ENCODE assay signal across 12 cellular contexts in the genomic region with DNA sequence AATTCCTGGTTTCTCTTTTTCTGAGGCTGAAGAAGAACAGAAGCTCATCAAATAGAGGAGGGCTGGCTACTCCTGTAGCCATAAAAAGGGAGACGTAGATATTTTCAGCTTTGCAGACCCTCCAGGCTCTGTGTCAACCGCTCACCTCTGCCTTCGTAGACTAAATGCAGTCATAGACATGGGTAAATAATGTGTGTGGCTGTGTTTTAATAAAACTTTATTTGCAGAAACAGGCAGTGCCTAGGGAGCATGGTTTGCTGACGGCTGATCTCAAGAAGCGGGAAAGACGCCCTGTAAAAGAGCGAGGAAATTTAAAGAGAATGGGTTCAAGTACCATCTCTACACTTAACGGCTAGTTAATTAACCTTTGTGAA.
A peak's percentile ranks its signal among the peaks of the same experiment; 100 is the strongest.
DNase-seq lines count a peak whose midpoint lies in the region; ATAC-seq, FAIRE-seq and TF ChIP-seq lines count a peak whose summit lies in the region.
"Had no signal": no experiment of that assay in that cellular context is flagged by ENCODE, and none has a peak within 500 bp of the region (broad histone marks: within the 10 kb centered on the region; RNA-seq: fewer than 3 reads in every experiment).

No MANE protein-coding gene starts in this region.

- WGBS in HepG2 (ENCODE audit: low lambda C conversion rate) = 82% methylated on average over 8 of the region's 8 CpGs
- 95% methylated on average over 8 of the region's 8 CpGs for WGBS in right lobe of liver (ENCODE audit: insufficient coverage, low coverage, low lambda C conversion rate, missing lambda C conversion rate)
- WGBS in endodermal cell (ENCODE audit: insufficient coverage in 1 of 2, insufficient read length in 1 of 2), 2 experiments = 92 to 100% methylated on average over 8 of the region's 8 CpGs

- H3K9me3 Mint-ChIP-seq in WTC11 (no peaks in the 10 kb centered on the region), endodermal cell (no peaks in the 10 kb centered on the region)
- H3K9me3 Mint-ChIP-seq: dendritic cell treated with granulocyte-macrophage colony-stimulating factor and Interleukin-4, amounts not matched to agents 40 ng/mL and 50 ng/mL, for 4 days had no signal

- no TSS peak for BruUV-seq in HepG2 (replicated peaks; lab: Mats Ljungman, UMichigan)

- POLR2A ChIA-PET in HepG2 (lab: Yijun Ruan, JAX) (interaction anchor here (1.0 to 1.3 kb wide), 3 partner anchors 17 to 19 kb away, joined by 3 to 5 read pairs (median 4); no protein-coding TSS in a partner anchor), WTC11 (lab: Charles Lee) (no interaction called here)

- no peaks in the 10 kb centered on the region for H3K9me3 ChIP-seq in HepG2 (ENCODE audit: low read length)
- H3K9me3 ChIP-seq in right lobe of liver = no peaks in the 10 kb centered on the region
- no peaks in the 10 kb centered on the region for H3K9me3 ChIP-seq in keratinocyte (ENCODE audit: control insufficient read depth, low read depth, low read length)
- H3K9me3 ChIP-seq in vagina = no peaks in the 10 kb centered on the region
- H3K9me3 ChIP-seq in endodermal cell (ENCODE audit: control insufficient read depth, low read length) = no peaks in the 10 kb centered on the region
- H3K9me3 ChIP-seq: gastroesophageal sphincter had no signal

- H2AFZ ChIP-seq in HepG2 (ENCODE audit: low read length) (peak overlapping the region; percentile 93), keratinocyte (ENCODE audit: control insufficient read depth, low read length) (peak overlapping the region; percentile 89)

- no peak overlapping the region for H3K4me3 ChIP-seq in HepG2 (replicated peaks in 1 of 3; ENCODE audit: insufficient read depth in 1 of 3, low read depth in 2 of 3, low read length in 3 of 3)
- H3K4me3 ChIP-seq in right lobe of liver = no peak overlapping the region
- no peak overlapping the region for H3K4me3 ChIP-seq in keratinocyte (ENCODE audit: control insufficient read depth in 2 of 3, extremely low read depth in 1 of 3, insufficient read depth in 2 of 3, low read depth in 1 of 3, low read length in 3 of 3)
- no peak overlapping the region for H3K4me3 ChIP-seq in vagina
- no peak overlapping the region for H3K4me3 ChIP-seq in endodermal cell (ENCODE audit: low read length)
- H3K4me3 ChIP-seq: gastroesophageal sphincter had no signal

- no peak for TF ChIP-seq CTCF in HepG2 (CRISPR knock-in tag; IDR thresholded peaks at IDR 0.05)
- TF ChIP-seq CTCF in right lobe of liver (IDR thresholded peaks at IDR 0.05) = no peak
- TF ChIP-seq CTCF in WTC11 (IDR thresholded peaks at IDR 0.05) = no peak
- TF ChIP-seq CTCF in keratinocyte (optimal IDR thresholded peaks at IDR 0.05 in 1 of 3, IDR thresholded peaks at IDR 0.05 in 1 of 3, conservative IDR thresholded peaks at IDR 0.05 in 1 of 3; ENCODE audit: extremely low read depth in 1 of 3, insufficient read depth in 2 of 3, low read length in 3 of 3) = no peak
- no peak for TF ChIP-seq CTCF in vagina (IDR thresholded peaks at IDR 0.05)
- TF ChIP-seq CTCF in endodermal cell (conservative IDR thresholded peaks at IDR 0.05) = no peak

- no peaks in the 10 kb centered on the region for H3K36me3 Mint-ChIP-seq in WTC11
- H3K36me3 Mint-ChIP-seq in endodermal cell (ENCODE audit: low read depth) = no peaks in the 10 kb centered on the region

- peaks cover 1 to 13% of the 10 kb centered on the region in 2 experiments; a peak in 2 of 5 replicates for H3K27me3 ChIP-seq in HepG2 (ENCODE audit: control insufficient read depth in 1 of 2, insufficient read depth in 2 of 2, low read length in 2 of 2)
- H3K27me3 ChIP-seq in right lobe of liver = no peaks in the 10 kb centered on the region
- no peaks in the 10 kb centered on the region for H3K27me3 ChIP-seq in keratinocyte (ENCODE audit: control insufficient read depth, extremely low read depth, insufficient read depth, low read length)
- H3K27me3 ChIP-seq in vagina = no peaks in the 10 kb centered on the region
- no peaks in the 10 kb centered on the region for H3K27me3 ChIP-seq in endodermal cell (ENCODE audit: control insufficient read depth, insufficient read depth, low read length, poor library complexity, severe bottlenecking)
- H3K27me3 ChIP-seq: gastroesophageal sphincter had no signal

- CTCF ChIA-PET in HepG2 (lab: Yijun Ruan, JAX; ENCODE audit: low intra/inter-chr PET ratio, low total read pairs) = no interaction called here
- CTCF ChIA-PET in WTC11 (lab: Charles Lee) = interaction anchor here (6.7 kb wide), 1 partner anchor 17 kb away, joined by 68 read pairs; no protein-coding TSS in a partner anchor

- peaks cover 3% of the 10 kb centered on the region for H3K9me1 ChIP-seq in keratinocyte (ENCODE audit: control insufficient read depth, extremely low read depth, insufficient read depth, low read length)

- TF ChIP-seq POLR2A in HepG2 (IDR thresholded peaks at IDR 0.05; ENCODE audit: insufficient read depth in 1 of 2, low read depth in 2 of 2, low read length in 2 of 2) = no peak
- TF ChIP-seq POLR2A in right lobe of liver (IDR thresholded peaks at IDR 0.05) = no peak
- TF ChIP-seq POLR2A in vagina (IDR thresholded peaks at IDR 0.05) = no peak

- dilution Hi-C loops in keratinocyte (cut with MboI; ENCODE audit: extremely low pct_ligation_motif_present, low sequenced_read_pairs) = no loop called here

- H3K27ac Mint-ChIP-seq in WTC11 (0 out of 2 replicates have a peak overlapping the region, but pooled peaks have one; percentile 4), endodermal cell (no peak overlapping the region)
- H3K27ac Mint-ChIP-seq: dendritic cell treated with granulocyte-macrophage colony-stimulating factor and Interleukin-4, amounts not matched to agents 40 ng/mL and 50 ng/mL, for 4 days had no signal

- TF ChIP-seq RAD21 in HepG2 (CRISPR knock-in tag; IDR thresholded peaks at IDR 0.05) = no peak

- intact Hi-C loops in HepG2 (cut with micrococcal nuclease; ENCODE audit: unreplicated experiment) (no loop called here), right lobe of liver (cut with DNase I) (no loop called here), vagina (cut with DNase I) (no loop called here)

- no peak for FAIRE-seq in HepG2 (lab: Jason Lieb, UNC)
- FAIRE-seq in keratinocyte (lab: Jason Lieb, UNC) = no peak

- no peaks in the 10 kb centered on the region for H3K79me2 ChIP-seq in HepG2 (ENCODE audit: insufficient read depth, low read length)
- no peaks in the 10 kb centered on the region for H3K79me2 ChIP-seq in keratinocyte (ENCODE audit: control insufficient read depth, insufficient read depth, low read length)

- ATAC-seq in HepG2 (peak; percentile 18; the same call in 1 of the 3 replicates), right lobe of liver (no peak), WTC11 (no peak), HG03460 (IDR thresholded peaks at IDR 0.05; ENCODE audit: unreplicated experiment) (no peak)
- ATAC-seq: gastroesophageal sphincter had no signal

- H3K4me1 ChIP-seq in HepG2 (ENCODE audit: insufficient read depth, low read length) (peaks cover 34% of the 10 kb centered on the region), right lobe of liver (no peaks in the 10 kb centered on the region), keratinocyte (ENCODE audit: control insufficient read depth, extremely low read depth, insufficient read depth, low read length) (peaks cover 57% of the 10 kb centered on the region), vagina (peaks cover 38% of the 10 kb centered on the region), endodermal cell (ENCODE audit: control insufficient read depth, insufficient read depth, low read length) (peaks cover 11% of the 10 kb centered on the region)

- DNase-seq in HepG2 (ENCODE audit: low spot score) = no peak
- DNase-seq in right lobe of liver = no peak
- no peak for DNase-seq in WTC11 (ENCODE audit: low spot score)
- no peak for DNase-seq in keratinocyte (ENCODE audit: low read depth, low spot score)
- DNase-seq in vagina (ENCODE audit: extremely low spot score in 2 of 2) = no peak
- DNase-seq in KBM-7 = no peak
- DNase-seq in endodermal cell = no peak
- DNase-seq: left colon, MM.1S had no signal

- H3K4me2 ChIP-seq in HepG2 (ENCODE audit: low read depth, low read length) (peak overlapping the region; percentile 48), keratinocyte (ENCODE audit: control insufficient read depth, extremely low read depth, insufficient read depth, low read depth, low read length) (peak overlapping the region; percentile 61)

- H3K9ac ChIP-seq in HepG2 (ENCODE audit: insufficient read depth, low read depth, low read length) = no peak overlapping the region
- peak overlapping the region; percentile 28 for H3K9ac ChIP-seq in keratinocyte (ENCODE audit: control insufficient read depth, extremely low read depth, insufficient read depth, low read length)
- H3K9ac ChIP-seq in endodermal cell (ENCODE audit: extremely low read depth, low read length, poor library complexity, severe bottlenecking) = no peak overlapping the region

- no peaks in the 10 kb centered on the region for H3K36me3 ChIP-seq in HepG2 (replicated peaks in 1 of 2; ENCODE audit: control insufficient read depth in 1 of 2, insufficient read depth in 2 of 2, low read length in 2 of 2)
- no peaks in the 10 kb centered on the region for H3K36me3 ChIP-seq in right lobe of liver
- H3K36me3 ChIP-seq in keratinocyte (ENCODE audit: control insufficient read depth in 2 of 2, extremely low read depth in 1 of 2, insufficient read depth in 2 of 2, low read length in 2 of 2) = no peaks in the 10 kb centered on the region
- no peaks in the 10 kb centered on the region for H3K36me3 ChIP-seq in vagina
- no peaks in the 10 kb centered on the region for H3K36me3 ChIP-seq in endodermal cell (ENCODE audit: control insufficient read depth, insufficient read depth, low read length)
- H3K36me3 ChIP-seq: gastroesophageal sphincter had no signal

- no peak overlapping the region for H3K4me3 Mint-ChIP-seq in WTC11
- no peak overlapping the region for H3K4me3 Mint-ChIP-seq in endodermal cell
- H3K4me3 Mint-ChIP-seq: dendritic cell treated with granulocyte-macrophage colony-stimulating factor and Interleukin-4, amounts not matched to agents 40 ng/mL and 50 ng/mL, for 4 days had no signal

- H4K20me1 ChIP-seq in HepG2 (ENCODE audit: insufficient read depth, low read length) = no peaks in the 10 kb centered on the region
- H4K20me1 ChIP-seq in keratinocyte (ENCODE audit: control insufficient read depth, extremely low read depth, insufficient read depth, low read length) = no peaks in the 10 kb centered on the region

- no peak for TF ChIP-seq EP300 in HepG2 (IDR thresholded peaks at IDR 0.05; ENCODE audit: low read depth in 2 of 2, low read length in 2 of 2)
- no peak for TF ChIP-seq EP300 in HepG2 (CRISPR knock-in tag; IDR thresholded peaks at IDR 0.05; ENCODE audit: borderline replicate concordance)

- H3K27me3 Mint-ChIP-seq in WTC11 (ENCODE audit: low read depth) = no peaks in the 10 kb centered on the region
- no peaks in the 10 kb centered on the region for H3K27me3 Mint-ChIP-seq in endodermal cell (ENCODE audit: insufficient read depth)
- H3K27me3 Mint-ChIP-seq: dendritic cell treated with granulocyte-macrophage colony-stimulating factor and Interleukin-4, amounts not matched to agents 40 ng/mL and 50 ng/mL, for 4 days had no signal

- H3K27ac ChIP-seq in HepG2 (ENCODE audit: extremely low read length, insufficient read depth, low read length) (no peak overlapping the region), right lobe of liver (no peak overlapping the region), keratinocyte (ENCODE audit: control insufficient read depth, insufficient read depth, low read length) (peak overlapping the region; percentile 99), vagina (peak overlapping the region; percentile 1), endodermal cell (ENCODE audit: low read depth, low read length) (no peak overlapping the region)

- in situ Hi-C loops in HepG2 (cut with HindIII; ENCODE audit: extremely low pct_ligation_motif_present, low pct_unique_long_range_greater_than_20kb) = no loop called here
- in situ Hi-C loops in KBM-7 (cut with MboI; ENCODE audit: low pct_unique_long_range_greater_than_20kb, low sequenced_read_pairs) = no loop called here

- H3K4me1 Mint-ChIP-seq in WTC11 (peaks cover 43% of the 10 kb centered on the region), endodermal cell (peaks cover 32% of the 10 kb centered on the region)

Comparison
In these comparisons a context has a peak if more than half of its experiments do, and no peak if none do; other contexts are left out.
1. H3K27ac ChIP-seq: peak in keratinocyte (single experiment) and vagina (single experiment); none in HepG2 (single experiment), right lobe of liver (0 of 3) and endodermal cell (single experiment).